Comparison of ENCODE assay signal across 9 cellular contexts in the genomic region with DNA sequence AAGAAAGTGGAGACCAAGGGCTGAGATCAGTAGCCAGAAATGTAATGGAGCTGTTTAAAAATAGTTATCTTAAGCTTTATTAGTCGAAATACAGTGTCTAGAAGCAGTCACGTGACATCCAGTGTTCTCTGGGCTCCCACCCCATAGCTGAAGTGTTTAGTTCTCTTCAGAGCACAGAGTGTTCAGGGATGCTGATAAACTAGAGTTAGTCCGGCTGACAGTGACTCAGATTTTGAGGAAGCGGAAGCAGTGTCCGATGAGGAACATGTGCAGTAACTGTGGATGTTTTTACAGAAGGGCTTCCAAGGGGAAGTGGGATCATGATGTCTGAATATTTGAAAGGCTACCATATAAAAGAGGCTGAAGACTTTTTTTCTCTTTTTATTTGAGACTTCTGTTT.
DNase-seq lines count a peak whose midpoint lies in the region; ATAC-seq and TF ChIP-seq lines count a peak whose summit lies in the region.
"Had no signal": no experiment of that assay in that cellular context is flagged by ENCODE, and none has a peak within 500 bp of the region (broad histone marks: within the 10 kb centered on the region; RNA-seq: fewer than 3 reads in every experiment).

No MANE protein-coding gene starts in this region.

- H3K27ac ChIP-seq in temporal lobe (ENCODE audit: low read depth, low read length): peak overlapping the region; percentile 38

- TF ChIP-seq CTCF in cardiac fibroblast (IDR thresholded peaks at IDR 0.05; ENCODE audit: low read depth, low read length): no peak

- no peak overlapping the region for H3K4me3 Mint-ChIP-seq in T-helper 17 cell

- no peaks in the 10 kb centered on the region for H3K36me3 Mint-ChIP-seq in T-helper 17 cell (ENCODE audit: low read depth)

- H3K27ac Mint-ChIP-seq in T-helper 17 cell: no peak overlapping the region

- H3K9me3 ChIP-seq in T-helper 17 cell (ENCODE audit: control insufficient read depth, low read length, poor library complexity, severe bottlenecking): no peaks in the 10 kb centered on the region

- DNase-seq in Kasumi-1 (lab: John Stamatoyannopoulos, UW) (peak; percentile 97 to 98), cardiac fibroblast (ENCODE audit: low read depth in 2 of 2) (peak; percentile 87 to 93), iris pigment epithelial cell (ENCODE audit: low read depth) (peak; percentile 90), NCI-H1417 (lab: John Stamatoyannopoulos, UW) (no peak), T-helper 17 cell (no peak)
- DNase-seq: NCI-H446 had no signal

- H3K27me3 Mint-ChIP-seq in T-helper 17 cell: no peaks in the 10 kb centered on the region

- H3K4me1 Mint-ChIP-seq in T-helper 17 cell: peaks cover 22% of the 10 kb centered on the region

- no peak overlapping the region for H3K4me3 ChIP-seq in cardiac fibroblast (replicated peaks in 1 of 2; ENCODE audit: low read depth in 2 of 2, low read length in 2 of 2)

- ATAC-seq in GM18517 (IDR thresholded peaks at IDR 0.05; ENCODE audit: unreplicated experiment): no peak
- ATAC-seq in GM21723 (IDR thresholded peaks at IDR 0.05; ENCODE audit: unreplicated experiment): no peak
- ATAC-seq in T-helper 17 cell: no peak

Comparison
In these comparisons a context has a peak if more than half of its experiments do, and no peak if none do; other contexts are left out.
1. DNase-seq: peak in Kasumi-1 (2 of 2), cardiac fibroblast (2 of 2) and iris pigment epithelial cell (single experiment); none in NCI-H1417 (0 of 3) and T-helper 17 cell (0 of 3).